8 cellular contexts compared by ENCODE assay signal in the genomic region with DNA sequence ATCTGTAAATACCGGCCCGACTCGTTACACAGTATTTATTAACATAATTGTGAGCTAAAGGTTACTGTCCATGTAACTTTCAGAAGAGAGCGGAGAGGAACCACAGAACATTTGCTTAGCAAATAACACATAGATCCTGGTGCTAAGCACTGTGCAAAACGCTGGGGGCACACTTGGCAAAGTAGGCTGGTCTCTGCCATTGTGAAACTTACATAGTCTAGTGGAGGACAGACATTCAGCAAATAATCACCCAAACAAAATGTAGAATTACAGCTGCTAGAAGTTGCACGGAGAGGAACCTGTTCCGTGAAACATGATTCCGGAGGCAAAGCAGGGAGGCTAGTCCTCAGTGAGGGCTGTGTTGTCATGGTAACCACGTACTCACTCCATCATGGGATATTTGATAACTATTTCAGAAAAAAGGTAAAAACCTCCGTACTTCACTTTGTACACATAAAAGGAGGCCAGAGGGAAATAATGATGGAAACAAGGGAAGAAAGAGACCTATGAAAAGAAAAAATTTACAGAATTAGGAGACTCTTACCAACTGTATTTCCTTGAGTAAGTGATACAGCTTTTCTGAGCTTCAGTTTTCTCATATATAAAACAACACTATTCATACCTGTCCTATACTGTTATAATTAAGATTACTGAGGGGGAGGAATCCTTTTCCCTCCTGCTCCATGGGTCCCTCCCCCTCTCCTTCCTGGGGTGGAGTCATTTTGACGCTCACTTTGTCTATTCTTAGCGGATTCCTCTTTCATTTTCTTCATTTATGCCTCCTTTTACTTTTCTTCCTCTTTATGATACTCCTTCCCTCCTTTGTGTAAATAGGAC. TPM values are rescaled to one million over a fixed set of nuclear protein-coding genes. Genes with fewer than 3 reads are reported as not detected.
A peak's percentile ranks its signal among the peaks of the same experiment; 100 is the strongest.
DNase-seq lines count a peak whose midpoint lies in the region; ATAC-seq and TF ChIP-seq lines count a peak whose summit lies in the region.

No MANE protein-coding gene starts in this region.

- H3K79me2 ChIP-seq in hepatocyte = peaks cover 26% of the 10 kb centered on the region

- H3K9me3 Mint-ChIP-seq in Calu3 (ENCODE audit: low read depth, unreplicated experiment) = no peaks in the 10 kb centered on the region

- H3K9me2 ChIP-seq in hepatocyte (replicated peaks; ENCODE audit: insufficient read depth) = no peaks in the 10 kb centered on the region

- H2AFZ ChIP-seq in hepatocyte = peak overlapping the region; percentile 20

- TF ChIP-seq POLR2A in adrenal gland (IDR thresholded peaks at IDR 0.05) = no peak
- no peak for TF ChIP-seq POLR2A in gastrocnemius medialis (IDR thresholded peaks at IDR 0.05)

- TF ChIP-seq CTCF in Calu3 (IDR thresholded peaks at IDR 0.05; ENCODE audit: unreplicated experiment) = no peak
- peak in 5 of 6 experiments; percentile 7 to 45 (median 18) for TF ChIP-seq CTCF in adrenal gland (IDR thresholded peaks at IDR 0.05)
- TF ChIP-seq CTCF in hepatocyte (IDR thresholded peaks at IDR 0.05; ENCODE audit: poor library complexity) = peak; percentile 39
- TF ChIP-seq CTCF in gastrocnemius medialis (IDR thresholded peaks at IDR 0.05 in 4 of 5, conservative IDR thresholded peaks at IDR 0.05 in 1 of 5) = peak in 1 of 5 experiments; percentile 9

- CTCF ChIA-PET in Calu3 (lab: Charles Lee) = interaction anchor here (1.0 to 4.6 kb wide), 2 partner anchors 20 to 373 kb away, joined by 5 to 17 read pairs; no protein-coding TSS in a partner anchor

- intact Hi-C loops in Calu3 (cut with micrococcal nuclease; ENCODE audit: unreplicated experiment) = no loop called here
- intact Hi-C loops in adrenal gland (cut with DNase I) = no loop called here
- intact Hi-C loops in gastrocnemius medialis (cut with DNase I; ENCODE audit: low total_unique reads) = loop anchor here (5.0 to 10.0 kb wide), 5 partner anchors 162 to 960 kb away; partner anchors contain the start of genes ENOPH1, HNRNPD and HNRNPDL

- H3K27me3 Mint-ChIP-seq in Calu3 (ENCODE audit: unreplicated experiment) = no peaks in the 10 kb centered on the region

- in situ Hi-C loops in gastrocnemius medialis (cut with MboI; ENCODE audit: low sequenced_read_pairs in 4 of 4) = loop anchor here in 2 of 4 donors (25.0 kb wide), 2 partner anchors 790 to 815 kb away; no protein-coding TSS in a partner anchor

- ATAC-seq in GM19372 (IDR thresholded peaks at IDR 0.05; ENCODE audit: low read depth, unreplicated experiment) = peak; percentile 44
- ATAC-seq in HG03439 (IDR thresholded peaks at IDR 0.05; ENCODE audit: unreplicated experiment) = peak; percentile 65
- ATAC-seq in gastrocnemius medialis = peak in 1 of 2 donors; percentile 24

- H3K9me3 ChIP-seq in adrenal gland (replicated peaks in 1 of 3) (no peaks in the 10 kb centered on the region), hepatocyte (ENCODE audit: low read depth) (no peaks in the 10 kb centered on the region), gastrocnemius medialis (no peaks in the 10 kb centered on the region)

- peak overlapping the region; percentile 87 for H3K4me3 Mint-ChIP-seq in Calu3 (ENCODE audit: low read depth, unreplicated experiment)

- BruUV-seq in Calu3 (replicated peaks; lab: Mats Ljungman, UMichigan) = TSS peak; percentile 71

- H3K4me1 ChIP-seq in adrenal gland (replicated peaks in 1 of 2) = peaks cover 0 to 16% of the 10 kb centered on the region in 2 donors
- H3K4me1 ChIP-seq in hepatocyte (ENCODE audit: insufficient read depth) = no peaks in the 10 kb centered on the region
- H3K4me1 ChIP-seq in gastrocnemius medialis = peaks cover 0 to 13% of the 10 kb centered on the region in 2 donors

- no peaks in the 10 kb centered on the region for H4K20me1 ChIP-seq in hepatocyte (ENCODE audit: insufficient read depth, poor library complexity, severe bottlenecking)

- H3K27ac Mint-ChIP-seq in Calu3 (ENCODE audit: unreplicated experiment) = peak overlapping the region; percentile 76

- WGBS in adrenal gland, 4 donors = 23 to 33% (median 26%) methylated on average over 10 to 12 of the region's 12 CpGs
- 29% methylated on average over 12 of the region's 12 CpGs for WGBS in hepatocyte (ENCODE audit: low lambda C conversion rate, missing lambda C conversion rate)

- H3K27ac ChIP-seq in adrenal gland (peak overlapping the region in 4 of 5 donors; percentile 45 to 92 (median 72)), hepatocyte (peak overlapping the region; percentile 81), gastrocnemius medialis (peak overlapping the region; percentile 87 to 90 (median 88))

- H3K36me3 ChIP-seq in adrenal gland (replicated peaks in 1 of 2) = no peaks in the 10 kb centered on the region
- no peaks in the 10 kb centered on the region for H3K36me3 ChIP-seq in hepatocyte (replicated peaks; ENCODE audit: insufficient read depth, low read depth)
- no peaks in the 10 kb centered on the region for H3K36me3 ChIP-seq in gastrocnemius medialis

- peaks cover 19% of the 10 kb centered on the region for H3K4me1 Mint-ChIP-seq in Calu3 (ENCODE audit: low read depth, unreplicated experiment)

- H3K4me3 ChIP-seq in adrenal gland (peak overlapping the region in 1 of 4 donors; percentile 91), hepatocyte (peak overlapping the region; percentile 4), gastrocnemius medialis (peak overlapping the region; percentile 85 to 99 (median 88))

- peak overlapping the region; percentile 71 for H3K4me2 ChIP-seq in hepatocyte

- H3K36me3 Mint-ChIP-seq in Calu3 (ENCODE audit: insufficient read depth, unreplicated experiment) = peaks cover 29% of the 10 kb centered on the region

- H3K27me3 ChIP-seq in adrenal gland (no peaks in the 10 kb centered on the region), hepatocyte (no peaks in the 10 kb centered on the region), gastrocnemius medialis (no peaks in the 10 kb centered on the region)

- peak; percentile 40 for DNase-seq in Calu3
- peak; percentile 70 to 73 for DNase-seq in NOMO-1 (lab: John Stamatoyannopoulos, UW; ENCODE audit: unreplicated experiment in 2 of 2)
- peak in 5 of 7 donors; percentile 23 to 72 (median 31) for DNase-seq in adrenal gland
- peak; percentile 69 for DNase-seq in hepatocyte (ENCODE audit: low spot score)
- peak in 1 of 2 donors; percentile 13 for DNase-seq in gastrocnemius medialis
- DNase-seq in NCI-H774 (lab: John Stamatoyannopoulos, UW) = no peak

RNA-seq across cellular contexts. Expression of gene RASGEF1B, which starts 0.8 kb away (rescaled TPM):
- total RNA-seq in Calu3 (2022) (33.8 and 36.3 TPM in 2 replicates), adrenal gland (10 to 100 TPM in 4 of 8 donors, 1 to 10 TPM in 4; 6.3 to 27.2 (median 9.8) TPM), hepatocyte (28.6 and 53.4 TPM in 2 replicates), gastrocnemius medialis (1 to 10 TPM; 1.9 to 6.0 (median 5.2) TPM)
- polyA plus RNA-seq in adrenal gland (10 to 100 TPM in 1 of 3 donors, 1 to 10 TPM in 2; 5.6 to 13.9 (median 7.1) TPM), hepatocyte (26.6 and 29.1 TPM in 2 replicates)
